ENCODE assay signal across 8 cellular contexts in genomic region chr6:32668226-32668747, GRCh38. TPM values are rescaled to one million over a fixed set of nuclear protein-coding genes. Genes with fewer than 3 reads are reported as not detected.
A peak's percentile ranks its signal among the peaks of the same experiment; 100 is the strongest.
DNase-seq lines count a peak whose midpoint lies in the region; ATAC-seq, FAIRE-seq and TF ChIP-seq lines count a peak whose summit lies in the region.

No MANE protein-coding gene starts in this region.

- H3K4me3 ChIP-seq in OCI-LY7 (ENCODE audit: low read depth, low read length, poor library complexity, severe bottlenecking) = no peak overlapping the region
- H3K4me3 ChIP-seq in mesendoderm (ENCODE audit: low read length) = no peak overlapping the region

- H3K36me3 Mint-ChIP-seq in activated naive CD8-positive, alpha-beta T cell treated with anti-CD3 and anti-CD28 coated beads, Interleukin-2, amount 50 U/mL, for 24 hours (ENCODE audit: low read depth) = peaks cover 4% of the 10 kb centered on the region

- H3K27me3 ChIP-seq in mesendoderm (ENCODE audit: insufficient read depth, low read length, poor library complexity) = no peaks in the 10 kb centered on the region

- no TSS peak for BruUV-seq in OCI-LY7 (replicated peaks; lab: Mats Ljungman, UMichigan)

- peaks cover 6% of the 10 kb centered on the region for H3K9me3 Mint-ChIP-seq in activated naive CD8-positive, alpha-beta T cell treated with anti-CD3 and anti-CD28 coated beads, Interleukin-2, amount 50 U/mL, for 24 hours

- H3K27me3 Mint-ChIP-seq in activated naive CD8-positive, alpha-beta T cell treated with anti-CD3 and anti-CD28 coated beads, Interleukin-2, amount 50 U/mL, for 24 hours = peaks cover 12% of the 10 kb centered on the region

- H4K8ac ChIP-seq in mesendoderm (ENCODE audit: low read depth, low read length) = no peak overlapping the region

- no CpG with 5 or more reads among the region's 5 CpGs for WGBS in mesendoderm (ENCODE audit: extremely low coverage, insufficient coverage, low lambda C conversion rate)

- H3K9ac ChIP-seq in mesendoderm (ENCODE audit: low read length) = no peak overlapping the region

- POLR2A ChIA-PET in OCI-LY7 (lab: Charles Lee) = interaction anchor here (1.1 kb wide), 1 partner anchor 19 kb away, joined by 3 read pairs; no protein-coding TSS in a partner anchor

- no peak for TF ChIP-seq CTCF in OCI-LY7 (conservative IDR thresholded peaks at IDR 0.05; ENCODE audit: low read length)

- H3K79me1 ChIP-seq in mesendoderm (ENCODE audit: low read length) = no peaks in the 10 kb centered on the region

- H2BK120ac ChIP-seq in mesendoderm (ENCODE audit: low read depth, low read length) = no peak overlapping the region

- peaks cover 40% of the 10 kb centered on the region for H3K4me1 Mint-ChIP-seq in activated naive CD8-positive, alpha-beta T cell treated with anti-CD3 and anti-CD28 coated beads, Interleukin-2, amount 50 U/mL, for 24 hours

- peak overlapping the region; percentile 76; the same call in 1 of the 2 replicates for H2AFZ ChIP-seq in OCI-LY7 (ENCODE audit: low read length)

- H3K18ac ChIP-seq in mesendoderm (ENCODE audit: low read length) = no peak overlapping the region

- H3K9me2 ChIP-seq in OCI-LY7 (ENCODE audit: insufficient read depth, low read length) = no peaks in the 10 kb centered on the region

- H4K20me1 ChIP-seq in OCI-LY7 (ENCODE audit: insufficient read depth, low read length) = no peaks in the 10 kb centered on the region

- H3K4ac ChIP-seq in mesendoderm (ENCODE audit: low read depth, low read length) = no peak overlapping the region

- no peak for FAIRE-seq in urothelium cell line (lab: Jason Lieb, UNC)

- H3K36me3 ChIP-seq in OCI-LY7 (ENCODE audit: insufficient read depth, low read length) (no peaks in the 10 kb centered on the region), mesendoderm (ENCODE audit: control insufficient read depth, insufficient read depth, low read length) (no peaks in the 10 kb centered on the region)

- no peak overlapping the region for H2AK5ac ChIP-seq in mesendoderm (ENCODE audit: low read length)

- no peak overlapping the region for H2BK5ac ChIP-seq in mesendoderm (ENCODE audit: low read length)

- H3K4me2 ChIP-seq in OCI-LY7 (ENCODE audit: low read length) = peak overlapping the region; percentile 32; the same call in 1 of the 2 replicates
- H3K4me2 ChIP-seq in mesendoderm (ENCODE audit: low read length) = no peak overlapping the region

- H3K4me1 ChIP-seq in OCI-LY7 (ENCODE audit: insufficient read depth, low read length, poor library complexity, severe bottlenecking) (peaks cover 20% of the 10 kb centered on the region), mesendoderm (ENCODE audit: control insufficient read depth, low read depth, low read length) (no peaks in the 10 kb centered on the region)

- H3K27ac ChIP-seq in OCI-LY7 (ENCODE audit: low read depth, low read length, poor library complexity, severe bottlenecking) (peak overlapping the region; percentile 7), mesendoderm (ENCODE audit: low read depth, low read length) (no peak overlapping the region)

- H3K23ac ChIP-seq in mesendoderm (ENCODE audit: low read length) = no peak overlapping the region

- H4K5ac ChIP-seq in mesendoderm (ENCODE audit: low read length) = no peak overlapping the region

- ATAC-seq in GM18861 (IDR thresholded peaks at IDR 0.05; ENCODE audit: unreplicated experiment) (peak; percentile 66), HG02571 (IDR thresholded peaks at IDR 0.05; ENCODE audit: unreplicated experiment) (peak; percentile 54), HG03159 (IDR thresholded peaks at IDR 0.05; ENCODE audit: unreplicated experiment) (no peak)
- peak; percentile 71 for ATAC-seq in activated naive CD8-positive, alpha-beta T cell treated with anti-CD3 and anti-CD28 coated beads, Interleukin-2, amount 50 U/mL, for 24 hours

- intact Hi-C loops in OCI-LY7 (cut with micrococcal nuclease; ENCODE audit: unreplicated experiment) = no loop called here

- H3K9me3 ChIP-seq in OCI-LY7 (ENCODE audit: low read length) = no peaks in the 10 kb centered on the region

- H3K79me2 ChIP-seq in OCI-LY7 (ENCODE audit: insufficient read depth, low read depth, low read length) = no peaks in the 10 kb centered on the region
- H3K79me2 ChIP-seq in mesendoderm (ENCODE audit: control insufficient read depth, insufficient read depth, low read length) = no peaks in the 10 kb centered on the region

- peak; percentile 83 for DNase-seq in OCI-LY7 (ENCODE audit: low spot score)
- DNase-seq in activated naive CD8-positive, alpha-beta T cell treated with anti-CD3 and anti-CD28 coated beads, Interleukin-2, amount 50 U/mL, for 24 hours = peak; percentile 31
- peak; percentile 10 for DNase-seq in mesendoderm
- peak; percentile 11 for DNase-seq in urothelium cell line (ENCODE audit: low spot score)
- DNase-seq in NCI-H1436 treated with DMSO at 0.1 percent for 48 hours (lab: John Stamatoyannopoulos, UW) = no peak

- H3K27ac Mint-ChIP-seq in activated naive CD8-positive, alpha-beta T cell treated with anti-CD3 and anti-CD28 coated beads, Interleukin-2, amount 50 U/mL, for 24 hours = peak overlapping the region; percentile 36

- no peak overlapping the region for H2BK15ac ChIP-seq in mesendoderm (replicated peaks; ENCODE audit: low read depth)

- H3K4me3 Mint-ChIP-seq in activated naive CD8-positive, alpha-beta T cell treated with anti-CD3 and anti-CD28 coated beads, Interleukin-2, amount 50 U/mL, for 24 hours = no peak overlapping the region

- CTCF ChIA-PET in OCI-LY7 (lab: Charles Lee; ENCODE audit: unreplicated experiment) = no interaction called here

- no peak overlapping the region for H3K56ac ChIP-seq in mesendoderm (ENCODE audit: low read length)

RNA-seq across cellular contexts. Expression of gene HLA-DQB1, which starts 1.8 kb away (rescaled TPM):
- total RNA-seq in OCI-LY7 (2014; rRNA removed; shearing (Covaris generic)) = 1.2 and 10.5 TPM in 2 replicates
- total RNA-seq in OCI-LY7 (2022) = 16.5 and 20.9 TPM in 2 replicates
- polyA plus RNA-seq in mesendoderm (2013, experiment 1 of 2) = 0.66 TPM
- 0.63 TPM for polyA plus RNA-seq in mesendoderm (2013, experiment 2 of 2)

RNA-seq across cellular contexts. Expression of gene HLA-DQA1, which starts 31.1 kb away (rescaled TPM):
- 0.79 and 1.6 TPM in 2 replicates for total RNA-seq in OCI-LY7 (2014; rRNA removed; shearing (Covaris generic))
- total RNA-seq in OCI-LY7 (2022) = 31.2 and 32.3 TPM in 2 replicates
- 0.07 TPM for polyA plus RNA-seq in mesendoderm (2013, experiment 1 of 2)
- polyA plus RNA-seq in mesendoderm (2013, experiment 2 of 2) = not detected
